32 cellular contexts compared by ENCODE assay signal in genomic region chr11:58027341-58027740, GRCh38. TPM values are rescaled to one million over a fixed set of nuclear protein-coding genes. Genes with fewer than 3 reads are reported as not detected.
DNase-seq lines count a peak whose midpoint lies in the region; ATAC-seq, FAIRE-seq and TF ChIP-seq lines count a peak whose summit lies in the region.
"Had no signal": no experiment of that assay in that cellular context is flagged by ENCODE, and none has a peak within 500 bp of the region (broad histone marks: within the 10 kb centered on the region; RNA-seq: fewer than 3 reads in every experiment).

No MANE protein-coding gene starts in this region.

- H3K23ac ChIP-seq in H1 (ENCODE audit: insufficient read length): no peak overlapping the region

- WGBS in H1 (ENCODE audit: extremely low coverage in 1 of 2, insufficient coverage in 1 of 2, insufficient read length in 1 of 2, insufficient replicate concordance in 2 of 2, low coverage in 1 of 2, low lambda C conversion rate in 2 of 2, missing lambda C conversion rate in 1 of 2), 2 experiments: 77% methylated on average over 4 of the region's 4 CpGs; no CpG with 5 or more reads in 1 of the 2 experiments
- 58 to 71% (median 61%) methylated on average over 4 of the region's 4 CpGs for WGBS in stomach, 5 donors

- DNase-seq in AG10803 (ENCODE audit: low read depth) (peak; percentile 77), HS-5 (ENCODE audit: low read depth) (peak; percentile 16), H1 (ENCODE audit: low read depth in 1 of 2, low spot score in 2 of 2) (no peak), osteoblast (ENCODE audit: insufficient read length, low spot score, missing footprints) (peak; percentile 53), stomach (no peak), NCI-H345 (lab: John Stamatoyannopoulos, UW) (no peak)
- DNase-seq in T-helper 2 cell treated with Interferon-gamma antibody and Interleukin-4, amounts not matched to agents 5 μg/mL and 100 μg/mL, for 36 hours (ENCODE audit: low spot score): no peak
- DNase-seq: ACHN; activated CD4-positive, alpha-beta T cell treated with anti-CD3 and anti-CD28 coated beads, Interleukin-2, amount 10 ng/mL, durations not matched to agents 7 days and 5 days; activated naive CD8-positive, alpha-beta T cell treated with anti-CD3 and anti-CD28 coated beads for 36 hours; body of pancreas; CD4-positive, CD25-positive, alpha-beta regulatory T cell; DMS 273 treated with DMSO at 0.1 percent for 48 hours; effector memory CD8-positive, alpha-beta T cell; heart left ventricle; left colon; mesendoderm; naive thymus-derived CD4-positive, alpha-beta T cell; NCI-H187 treated with DMSO at 0.1 percent for 48 hours; NCI-H2227 treated with DMSO at 0.1 percent for 48 hours; occipital lobe; retina; SIG-M5; T-cell; upper lobe of left lung had no signal

- H3K4me1 ChIP-seq in H1 (replicated peaks in 1 of 4; ENCODE audit: control insufficient read depth in 3 of 4, insufficient read depth in 4 of 4, low read length in 3 of 4) (no peaks in the 10 kb centered on the region), osteoblast (ENCODE audit: insufficient read depth, low read length) (peaks cover 25% of the 10 kb centered on the region), stomach (peaks cover 5 to 21% (median 14%) of the 10 kb centered on the region in 4 donors)

- no peak for TF ChIP-seq EP300 in H1 (IDR thresholded peaks at IDR 0.05; ENCODE audit: borderline replicate concordance in 1 of 2, low read depth in 2 of 2, low read length in 2 of 2)
- no peak for TF ChIP-seq EP300 in stomach (IDR thresholded peaks at IDR 0.05)

- CTCF ChIA-PET in H1 (lab: Charles Lee; ENCODE audit: partially characterized antibody): interaction anchor here (1.3 kb wide), 1 partner anchor 33 kb away, joined by 3 read pairs; no protein-coding TSS in a partner anchor

- FAIRE-seq in H1 (lab: Jason Lieb, UNC): no peak
- FAIRE-seq: HTR-8/SVneo had no signal

- no peaks in the 10 kb centered on the region for H3K79me2 ChIP-seq in H1 (ENCODE audit: control insufficient read depth in 1 of 2, insufficient read depth in 2 of 2, low read length in 2 of 2)
- H3K79me2 ChIP-seq in osteoblast (ENCODE audit: insufficient read depth, low read length): no peaks in the 10 kb centered on the region

- TF ChIP-seq CTCF in AG10803 (conservative IDR thresholded peaks at IDR 0.05; ENCODE audit: low read length) (no peak), H1 (IDR thresholded peaks at IDR 0.05; ENCODE audit: control extremely low read depth in 1 of 3, insufficient read depth in 1 of 3, low read depth in 1 of 3, low read length in 3 of 3) (no peak), osteoblast (IDR thresholded peaks at IDR 0.05; ENCODE audit: extremely low read depth, low read depth, low read length) (no peak), stomach (IDR thresholded peaks at IDR 0.05) (no peak)

- H2AFZ ChIP-seq in H1 (ENCODE audit: low read length) (peak overlapping the region; percentile 45; the same call in 1 of the 2 replicates), osteoblast (ENCODE audit: low read length) (no peak overlapping the region)

- H3K9me3 Mint-ChIP-seq in T-helper 2 cell treated with Interferon-gamma antibody and Interleukin-4, amounts not matched to agents 5 μg/mL and 100 μg/mL, for 36 hours: no peaks in the 10 kb centered on the region
- H3K9me3 Mint-ChIP-seq: activated CD4-positive, alpha-beta T cell treated with anti-CD3 and anti-CD28 coated beads, Interleukin-2, amount 10 ng/mL, durations not matched to agents 7 days and 5 days; activated naive CD8-positive, alpha-beta T cell treated with anti-CD3 and anti-CD28 coated beads for 36 hours; stimulated activated naive CD8-positive, alpha-beta T cell treated with anti-CD3 and anti-CD28 coated beads, Interleukin-15, Interleukin-2, amounts not matched to agents 100 ng/mL and 50 ng/mL, for 24 hours; T-cell had no signal

- H2AK5ac ChIP-seq in H1 (ENCODE audit: low read depth, low read length): no peak overlapping the region

- H3K79me1 ChIP-seq in H1 (ENCODE audit: low read depth, low read length): no peaks in the 10 kb centered on the region

- H3K9ac ChIP-seq in H1 (replicated peaks in 1 of 4; ENCODE audit: extremely low read depth in 1 of 4, low read depth in 3 of 4, low read length in 3 of 4): no peak overlapping the region
- H3K9ac ChIP-seq: KMS-11 had no signal

- H3K4ac ChIP-seq in H1 (replicated peaks; ENCODE audit: insufficient read length, low read depth, low read length): no peak overlapping the region

- H4K5ac ChIP-seq in H1 (ENCODE audit: insufficient read length, low read depth, low read length): no peak overlapping the region

- no peak overlapping the region for H2BK5ac ChIP-seq in H1 (ENCODE audit: low read depth, low read length)

- H3K9me3 ChIP-seq in H1 (ENCODE audit: insufficient read depth in 2 of 2, low read depth in 1 of 2, low read length in 1 of 2) (no peaks in the 10 kb centered on the region), osteoblast (ENCODE audit: low read depth, low read length) (no peaks in the 10 kb centered on the region), stomach (no peaks in the 10 kb centered on the region)
- H3K9me3 ChIP-seq: body of pancreas, upper lobe of left lung had no signal

- POLR2A ChIA-PET in H1 (lab: Charles Lee; ENCODE audit: partially characterized antibody): no interaction called here

- H3K27ac ChIP-seq in H1 (ENCODE audit: low read depth, low read length): no peak overlapping the region
- H3K27ac ChIP-seq in osteoblast (ENCODE audit: low read depth, low read length): no peak overlapping the region
- no peak overlapping the region for H3K27ac ChIP-seq in stomach
- H3K27ac ChIP-seq: KMS-11, upper lobe of left lung had no signal

- no peak overlapping the region for H2BK20ac ChIP-seq in H1 (ENCODE audit: low read length)

- no peak for TF ChIP-seq POLR2A in H1 (IDR thresholded peaks at IDR 0.05; ENCODE audit: control extremely low read depth in 1 of 2, low read depth in 2 of 2, low read length in 2 of 2)
- TF ChIP-seq POLR2A in stomach (IDR thresholded peaks at IDR 0.05): no peak

- no peak overlapping the region for H2BK12ac ChIP-seq in H1 (ENCODE audit: low read depth, low read length)

- TF ChIP-seq RAD21 in H1 (IDR thresholded peaks at IDR 0.05 in 1 of 2, conservative IDR thresholded peaks at IDR 0.05 in 1 of 2; ENCODE audit: low read depth in 2 of 2, low read length in 2 of 2): no peak

- no peak for ATAC-seq in GM21390 (IDR thresholded peaks at IDR 0.05; ENCODE audit: unreplicated experiment)
- ATAC-seq: activated T-helper 17 cell treated with anti-CD3 and anti-CD28 coated beads, Interleukin-2, amount 50 U/mL, for 72 hours; body of pancreas; effector memory CD8-positive, alpha-beta T cell; HCT116; heart left ventricle; left colon; naive thymus-derived CD4-positive, alpha-beta T cell had no signal

- H3K18ac ChIP-seq in H1 (ENCODE audit: extremely low read depth, low read length): no peak overlapping the region

- H3K36me3 Mint-ChIP-seq in T-helper 2 cell treated with Interferon-gamma antibody and Interleukin-4, amounts not matched to agents 5 μg/mL and 100 μg/mL, for 36 hours (ENCODE audit: low read depth): no peaks in the 10 kb centered on the region
- H3K36me3 Mint-ChIP-seq: activated naive CD8-positive, alpha-beta T cell treated with anti-CD3 and anti-CD28 coated beads for 36 hours; CD4-positive, CD25-positive, alpha-beta regulatory T cell; naive thymus-derived CD4-positive, alpha-beta T cell; T-cell had no signal

- H4K20me1 ChIP-seq in H1 (replicated peaks in 1 of 2; ENCODE audit: control insufficient read depth in 1 of 2, insufficient read depth in 2 of 2, low read length in 2 of 2): no peaks in the 10 kb centered on the region
- H4K20me1 ChIP-seq in osteoblast (ENCODE audit: insufficient read depth, low read length): no peaks in the 10 kb centered on the region

- H3K4me1 Mint-ChIP-seq in T-helper 2 cell treated with Interferon-gamma antibody and Interleukin-4, amounts not matched to agents 5 μg/mL and 100 μg/mL, for 36 hours (ENCODE audit: low read depth): no peaks in the 10 kb centered on the region
- H3K4me1 Mint-ChIP-seq: activated CD4-positive, alpha-beta T cell treated with anti-CD3 and anti-CD28 coated beads, Interleukin-2, amount 10 ng/mL, durations not matched to agents 7 days and 5 days; activated naive CD8-positive, alpha-beta T cell treated with anti-CD3 and anti-CD28 coated beads for 36 hours; activated T-helper 17 cell treated with anti-CD3 and anti-CD28 coated beads, Interleukin-2, amount 50 U/mL, for 72 hours; CD4-positive, CD25-positive, alpha-beta regulatory T cell; naive thymus-derived CD4-positive, alpha-beta T cell; T-cell had no signal

- H3K4me3 Mint-ChIP-seq in T-helper 2 cell treated with Interferon-gamma antibody and Interleukin-4, amounts not matched to agents 5 μg/mL and 100 μg/mL, for 36 hours: no peak overlapping the region
- H3K4me3 Mint-ChIP-seq: activated CD4-positive, alpha-beta T cell treated with anti-CD3 and anti-CD28 coated beads, Interleukin-2, amount 10 ng/mL, durations not matched to agents 7 days and 5 days; activated naive CD8-positive, alpha-beta T cell treated with anti-CD3 and anti-CD28 coated beads for 36 hours; activated T-helper 17 cell treated with anti-CD3 and anti-CD28 coated beads, Interleukin-2, amount 50 U/mL, for 72 hours; effector memory CD8-positive, alpha-beta T cell; naive thymus-derived CD4-positive, alpha-beta T cell; stimulated activated naive CD8-positive, alpha-beta T cell treated with anti-CD3 and anti-CD28 coated beads, Interleukin-15, Interleukin-2, amounts not matched to agents 100 ng/mL and 50 ng/mL, for 24 hours; T-cell had no signal

- no peak overlapping the region for H4K91ac ChIP-seq in H1 (replicated peaks; ENCODE audit: insufficient read length, low read length)

- no peak overlapping the region for H3K56ac ChIP-seq in H1 (replicated peaks; ENCODE audit: insufficient read length, low read depth, low read length)

- no peak overlapping the region for H3K4me3 ChIP-seq in AG10803 (ENCODE audit: low read length)
- H3K4me3 ChIP-seq in H1 (ENCODE audit: extremely low read depth in 1 of 4, insufficient read depth in 2 of 4, low read depth in 3 of 4, low read length in 4 of 4): no peak overlapping the region
- H3K4me3 ChIP-seq in osteoblast (ENCODE audit: insufficient read depth, low read length): no peak overlapping the region
- H3K4me3 ChIP-seq in stomach: no peak overlapping the region
- H3K4me3 ChIP-seq: body of pancreas, heart left ventricle, upper lobe of left lung had no signal

- H3K27ac Mint-ChIP-seq in T-helper 2 cell treated with Interferon-gamma antibody and Interleukin-4, amounts not matched to agents 5 μg/mL and 100 μg/mL, for 36 hours: no peak overlapping the region
- H3K27ac Mint-ChIP-seq: activated CD4-positive, alpha-beta T cell treated with anti-CD3 and anti-CD28 coated beads, Interleukin-2, amount 10 ng/mL, durations not matched to agents 7 days and 5 days; activated naive CD8-positive, alpha-beta T cell treated with anti-CD3 and anti-CD28 coated beads for 36 hours; activated T-helper 17 cell treated with anti-CD3 and anti-CD28 coated beads, Interleukin-2, amount 50 U/mL, for 72 hours; CD4-positive, CD25-positive, alpha-beta regulatory T cell; effector memory CD8-positive, alpha-beta T cell; naive thymus-derived CD4-positive, alpha-beta T cell; stimulated activated naive CD8-positive, alpha-beta T cell treated with anti-CD3 and anti-CD28 coated beads, Interleukin-15, Interleukin-2, amounts not matched to agents 100 ng/mL and 50 ng/mL, for 24 hours; T-cell had no signal

- H3K4me2 ChIP-seq in H1 (ENCODE audit: insufficient read depth in 1 of 2, low read depth in 2 of 2, low read length in 2 of 2): no peak overlapping the region
- H3K4me2 ChIP-seq in osteoblast (ENCODE audit: insufficient read depth, low read length): no peak overlapping the region
- H3K4me2 ChIP-seq: KMS-11 had no signal

- 0 out of 2 replicates have a peak, but pooled peaks cover 2% of the 10 kb centered on the region for H3K23me2 ChIP-seq in H1 (ENCODE audit: low read depth, low read length)

- H3K27me3 ChIP-seq in H1 (replicated peaks in 1 of 4; ENCODE audit: control insufficient read depth in 3 of 4, extremely low read depth in 1 of 4, insufficient read depth in 3 of 4, low read length in 3 of 4): no peaks in the 10 kb centered on the region
- H3K27me3 ChIP-seq in osteoblast (ENCODE audit: insufficient read depth, low read length): no peaks in the 10 kb centered on the region
- H3K27me3 ChIP-seq in stomach: no peaks in the 10 kb centered on the region
- H3K27me3 ChIP-seq: body of pancreas, heart left ventricle, upper lobe of left lung had no signal

- no peak overlapping the region for H2BK120ac ChIP-seq in H1 (replicated peaks; ENCODE audit: low read depth, low read length)

- H3K36me3 ChIP-seq in H1 (ENCODE audit: control insufficient read depth in 2 of 4, insufficient read depth in 4 of 4, low read length in 3 of 4) (no peaks in the 10 kb centered on the region), osteoblast (ENCODE audit: insufficient read depth, low read length) (no peaks in the 10 kb centered on the region), stomach (no peaks in the 10 kb centered on the region)
- H3K36me3 ChIP-seq: heart left ventricle, upper lobe of left lung had no signal

- no peak overlapping the region for H4K8ac ChIP-seq in H1 (ENCODE audit: extremely low read depth, insufficient read depth, low read length)

- H3K27me3 Mint-ChIP-seq in T-helper 2 cell treated with Interferon-gamma antibody and Interleukin-4, amounts not matched to agents 5 μg/mL and 100 μg/mL, for 36 hours (ENCODE audit: low read depth): no peaks in the 10 kb centered on the region
- H3K27me3 Mint-ChIP-seq: activated CD4-positive, alpha-beta T cell treated with anti-CD3 and anti-CD28 coated beads, Interleukin-2, amount 10 ng/mL, durations not matched to agents 7 days and 5 days; activated naive CD8-positive, alpha-beta T cell treated with anti-CD3 and anti-CD28 coated beads for 36 hours; CD4-positive, CD25-positive, alpha-beta regulatory T cell had no signal

- intact Hi-C loops in stomach (cut with DNase I; ENCODE audit: low total_unique reads): no loop called here

- no peak overlapping the region for H2BK15ac ChIP-seq in H1 (ENCODE audit: low read length)

- no peak overlapping the region for H3K14ac ChIP-seq in H1 (ENCODE audit: insufficient read length)

RNA-seq across cellular contexts. Expression of gene OR6Q1, which starts 3.4 kb away (rescaled TPM):
- not detected in 2 replicates for total RNA-seq in H1 (2021; fragmentation: NEBNext Ultra II Directional; extraction: Animal tissue kit (Norgen Biotek cat#: 25700))
- polyA plus RNA-seq in H1 (2011; rRNA removed) (not detected in 2 replicates), stomach (not detected)
- not detected for polyA plus RNA-seq in H1 (2011; cell fraction: cytosol; rRNA removed)
- not detected for polyA plus RNA-seq in H1 (2011; cell fraction: nucleus; rRNA removed)
- polyA plus RNA-seq in H1 (2012, experiment 1 of 2): not detected in 4 replicates
- polyA plus RNA-seq in H1 (2012, experiment 2 of 2): not detected
- not detected for polyA plus RNA-seq in H1 (2013, experiment 1 of 2)
- not detected for polyA plus RNA-seq in H1 (2013, experiment 2 of 2)
- polyA minus RNA-seq in H1 (2011; rRNA and poly(A)+ RNA removed): not detected in 2 replicates
- polyA minus RNA-seq in H1 (2011; cell fraction: cytosol; rRNA and poly(A)+ RNA removed): not detected
- polyA minus RNA-seq in H1 (2011; cell fraction: nucleus; rRNA and poly(A)+ RNA removed): not detected
- total RNA-seq in osteoblast (not detected in 2 replicates), stomach (not detected)
- total RNA-seq: activated CD4-positive, alpha-beta T cell treated with anti-CD3 and anti-CD28 coated beads, Interleukin-2, amount 10 ng/mL, durations not matched to agents 7 days and 5 days; activated naive CD8-positive, alpha-beta T cell treated with anti-CD3 and anti-CD28 coated beads for 36 hours; body of pancreas; CD4-positive, CD25-positive, alpha-beta regulatory T cell; G401; heart left ventricle; left colon; naive thymus-derived CD4-positive, alpha-beta T cell; occipital lobe; T-cell; upper lobe of left lung had no signal
- polyA plus RNA-seq: CD4-positive, CD25-positive, alpha-beta regulatory T cell; heart left ventricle; naive thymus-derived CD4-positive, alpha-beta T cell had no signal

RNA-seq across cellular contexts. Expression of gene OR9Q1, which starts 3.7 kb away (rescaled TPM):
- total RNA-seq in H1 (2021; fragmentation: NEBNext Ultra II Directional; extraction: Animal tissue kit (Norgen Biotek cat#: 25700)): not detected in 2 replicates
- polyA plus RNA-seq in H1 (2011; rRNA removed) (not detected in 2 replicates), stomach (not detected)
- polyA plus RNA-seq in H1 (2011; cell fraction: cytosol; rRNA removed): not detected
- polyA plus RNA-seq in H1 (2011; cell fraction: nucleus; rRNA removed): not detected
- polyA plus RNA-seq in H1 (2012, experiment 1 of 2): not detected in 4 replicates
- not detected for polyA plus RNA-seq in H1 (2012, experiment 2 of 2)
- polyA plus RNA-seq in H1 (2013, experiment 1 of 2): not detected
- polyA plus RNA-seq in H1 (2013, experiment 2 of 2): not detected
- not detected in 2 replicates for polyA minus RNA-seq in H1 (2011; rRNA and poly(A)+ RNA removed)
- not detected for polyA minus RNA-seq in H1 (2011; cell fraction: cytosol; rRNA and poly(A)+ RNA removed)
- polyA minus RNA-seq in H1 (2011; cell fraction: nucleus; rRNA and poly(A)+ RNA removed): not detected
- total RNA-seq in osteoblast (not detected in 2 replicates), stomach (not detected)
- total RNA-seq: activated CD4-positive, alpha-beta T cell treated with anti-CD3 and anti-CD28 coated beads, Interleukin-2, amount 10 ng/mL, durations not matched to agents 7 days and 5 days; activated naive CD8-positive, alpha-beta T cell treated with anti-CD3 and anti-CD28 coated beads for 36 hours; body of pancreas; CD4-positive, CD25-positive, alpha-beta regulatory T cell; G401; heart left ventricle; left colon; naive thymus-derived CD4-positive, alpha-beta T cell; occipital lobe; T-cell; upper lobe of left lung had no signal
- polyA plus RNA-seq: CD4-positive, CD25-positive, alpha-beta regulatory T cell; heart left ventricle; naive thymus-derived CD4-positive, alpha-beta T cell had no signal

Comparison
In these comparisons a context has a peak if more than half of its experiments do, and no peak if none do; other contexts are left out.
1. DNase-seq: peak in AG10803 (single experiment), HS-5 (single experiment) and osteoblast (single experiment); none in H1 (0 of 2), stomach (single experiment), T-helper 2 cell treated with Interferon-gamma antibody and Interleukin-4, amounts not matched to agents 5 μg/mL and 100 μg/mL, for 36 hours (single experiment) and NCI-H345 (single experiment).